ENCODE assay signal across 26 cellular contexts in genomic region chr1:110490791-110491451, GRCh38. TPM values are rescaled to one million over a fixed set of nuclear protein-coding genes. Genes with fewer than 3 reads are reported as not detected.
"Had no signal": no experiment of that assay in that cellular context is flagged by ENCODE, and none has a peak within 500 bp of the region (broad histone marks: within the 10 kb centered on the region; RNA-seq: fewer than 3 reads in every experiment).

No MANE protein-coding gene starts in this region.

- H3K4me1 Mint-ChIP-seq: activated CD4-positive, alpha-beta T cell treated with anti-CD3 and anti-CD28 coated beads, Interleukin-2, amount 10 ng/mL, durations not matched to agents 24 days and 14 days had no signal

- H3K27me3 ChIP-seq: colonic mucosa, heart left ventricle, left lung, stomach, upper lobe of left lung had no signal

- H3K36me3 Mint-ChIP-seq: activated naive CD8-positive, alpha-beta T cell treated with anti-CD3 and anti-CD28 coated beads, Interleukin-2, amount 10 ng/mL, durations not matched to agents 7 days and 5 days; brain had no signal

- H3K27ac ChIP-seq: colonic mucosa, heart left ventricle, left lung, stomach, thoracic aorta, upper lobe of left lung had no signal

- H3K4me3 ChIP-seq: colonic mucosa, heart left ventricle, left lung, smooth muscle cell, stomach, thoracic aorta, upper lobe of left lung had no signal

- H3K27me3 Mint-ChIP-seq: activated CD4-positive, alpha-beta T cell treated with anti-CD3 and anti-CD28 coated beads, Interleukin-2, amount 10 ng/mL, durations not matched to agents 24 days and 14 days; activated CD8-positive, alpha-beta T cell treated with anti-CD3 and anti-CD28 coated beads for 36 hours; activated T-cell treated with anti-CD3 and anti-CD28 coated beads, Interleukin-2, amount 50 U/mL, for 24 hours had no signal

- H3K4me1 ChIP-seq: colonic mucosa, left lung, upper lobe of left lung had no signal

- H3K4me2 ChIP-seq: smooth muscle cell had no signal

- DNase-seq: activated CD4-positive, alpha-beta T cell treated with anti-CD3 and anti-CD28 coated beads, Interleukin-2, amount 10 ng/mL, durations not matched to agents 24 days and 14 days; activated CD8-positive, alpha-beta T cell treated with anti-CD3 and anti-CD28 coated beads for 36 hours; activated naive CD4-positive, alpha-beta T cell treated with Interleukin-2 at 50 U/mL for 16 hours; activated naive CD8-positive, alpha-beta T cell treated with anti-CD3 and anti-CD28 coated beads, Interleukin-2, amount 10 ng/mL, durations not matched to agents 7 days and 5 days; activated T-cell treated with anti-CD3 and anti-CD28 coated beads, Interleukin-2, amount 50 U/mL, for 24 hours; central memory CD4-positive, alpha-beta T cell; colonic mucosa; heart left ventricle; left lung; nephron progenitor cell; stimulated activated CD4-positive, alpha-beta T cell treated with anti-CD3 and anti-CD28 coated beads, Interleukin-4, amount 100 ng/mL, for 1 hour; stomach; T1000; upper lobe of left lung had no signal

- ATAC-seq: activated CD8-positive, alpha-beta T cell treated with anti-CD3 and anti-CD28 coated beads for 36 hours; heart left ventricle; left lung; sciatic nerve had no signal

- H3K9me3 Mint-ChIP-seq: activated CD4-positive, alpha-beta T cell treated with anti-CD3 and anti-CD28 coated beads, Interleukin-2, amount 10 ng/mL, durations not matched to agents 24 days and 14 days; activated CD8-positive, alpha-beta T cell treated with anti-CD3 and anti-CD28 coated beads for 36 hours; activated naive CD8-positive, alpha-beta T cell treated with anti-CD3 and anti-CD28 coated beads, Interleukin-2, amount 10 ng/mL, durations not matched to agents 7 days and 5 days; activated T-cell treated with anti-CD3 and anti-CD28 coated beads, Interleukin-2, amount 50 U/mL, for 24 hours; activated T-helper 2 cell treated with anti-CD3 and anti-CD28 coated beads, Interferon-gamma antibody, Interleukin-2, Interleukin-4, amounts not matched to agents 10 μg/mL and 5 μg/mL and 100 μg/mL, durations not matched to agents 14 hours and 24 hours and 36 hours; nephron progenitor cell had no signal

- H3K4me3 Mint-ChIP-seq: activated CD4-positive, alpha-beta T cell treated with anti-CD3 and anti-CD28 coated beads, Interleukin-2, amount 10 ng/mL, durations not matched to agents 24 days and 14 days; activated CD8-positive, alpha-beta T cell treated with anti-CD3 and anti-CD28 coated beads for 36 hours; activated naive CD8-positive, alpha-beta T cell treated with anti-CD3 and anti-CD28 coated beads, Interleukin-2, amount 10 ng/mL, durations not matched to agents 7 days and 5 days; activated T-cell treated with anti-CD3 and anti-CD28 coated beads, Interleukin-2, amount 50 U/mL, for 24 hours; brain; nephron progenitor cell had no signal

- H3K27ac Mint-ChIP-seq: activated CD4-positive, alpha-beta T cell treated with anti-CD3 and anti-CD28 coated beads, Interleukin-2, amount 10 ng/mL, durations not matched to agents 24 days and 14 days; activated CD8-positive, alpha-beta T cell treated with anti-CD3 and anti-CD28 coated beads for 36 hours; activated naive CD8-positive, alpha-beta T cell treated with anti-CD3 and anti-CD28 coated beads, Interleukin-2, amount 10 ng/mL, durations not matched to agents 7 days and 5 days; activated T-cell treated with anti-CD3 and anti-CD28 coated beads, Interleukin-2, amount 50 U/mL, for 24 hours; activated T-helper 2 cell treated with anti-CD3 and anti-CD28 coated beads, Interferon-gamma antibody, Interleukin-2, Interleukin-4, amounts not matched to agents 10 μg/mL and 5 μg/mL and 100 μg/mL, durations not matched to agents 14 hours and 24 hours and 36 hours; nephron progenitor cell had no signal

- H3K36me3 ChIP-seq: colonic mucosa, heart left ventricle, left lung, stomach, thoracic aorta, upper lobe of left lung had no signal

- H3K9me3 ChIP-seq: colonic mucosa, heart left ventricle, left lung, stomach, thoracic aorta, upper lobe of left lung had no signal

RNA-seq across cellular contexts. Expression of gene KCNA10, which starts 28.1 kb away (rescaled TPM):
- total RNA-seq: activated CD4-positive, alpha-beta T cell treated with anti-CD3 and anti-CD28 coated beads, Interleukin-2, amount 10 ng/mL, durations not matched to agents 24 days and 14 days; activated CD8-positive, alpha-beta T cell treated with anti-CD3 and anti-CD28 coated beads for 36 hours; activated naive CD8-positive, alpha-beta T cell treated with anti-CD3 and anti-CD28 coated beads, Interleukin-2, amount 10 ng/mL, durations not matched to agents 7 days and 5 days; activated T-helper 2 cell treated with anti-CD3 and anti-CD28 coated beads, Interferon-gamma antibody, Interleukin-2, Interleukin-4, amounts not matched to agents 10 μg/mL and 5 μg/mL and 100 μg/mL, durations not matched to agents 14 hours and 24 hours and 36 hours; colonic mucosa; epithelial cell of proximal tubule; fibroblast of lung; frontal cortex; heart left ventricle; kidney epithelial cell; left lung; lung microvascular endothelial cell; myocyte; osteocyte; sciatic nerve; smooth muscle cell; thoracic aorta; upper lobe of left lung had no signal

RNA-seq across cellular contexts. Expression of gene PROK1, which starts 40.0 kb away (rescaled TPM):
- total RNA-seq: activated CD4-positive, alpha-beta T cell treated with anti-CD3 and anti-CD28 coated beads, Interleukin-2, amount 10 ng/mL, durations not matched to agents 24 days and 14 days; activated CD8-positive, alpha-beta T cell treated with anti-CD3 and anti-CD28 coated beads for 36 hours; activated naive CD8-positive, alpha-beta T cell treated with anti-CD3 and anti-CD28 coated beads, Interleukin-2, amount 10 ng/mL, durations not matched to agents 7 days and 5 days; activated T-helper 2 cell treated with anti-CD3 and anti-CD28 coated beads, Interferon-gamma antibody, Interleukin-2, Interleukin-4, amounts not matched to agents 10 μg/mL and 5 μg/mL and 100 μg/mL, durations not matched to agents 14 hours and 24 hours and 36 hours; colonic mucosa; epithelial cell of proximal tubule; fibroblast of lung; frontal cortex; kidney epithelial cell; left lung; lung microvascular endothelial cell; myocyte; osteocyte; sciatic nerve; stomach had no signal
